In genomic region chr19:28492201-28492600, GRCh38 we compare ENCODE assay signal across 22 cellular contexts.
"Had no signal": no experiment of that assay in that cellular context is flagged by ENCODE, and none has a peak within 500 bp of the region (broad histone marks: within the 10 kb centered on the region; RNA-seq: fewer than 3 reads in every experiment).

No MANE protein-coding gene starts in this region.

- ATAC-seq: T-cell had no signal

- H2AFZ ChIP-seq: PC-9 had no signal

- H3K4me2 ChIP-seq: PC-9, SK-N-SH had no signal

- H3K4me3 ChIP-seq: PC-9, Peyer's patch had no signal

- DNase-seq: KBM-7, NCI-H1092, NCI-H1105 treated with DMSO at 0.1 percent for 48 hours, NCI-H1417 treated with DMSO at 0.1 percent for 48 hours, NCI-H146, NCI-H1694 treated with DMSO at 0.1 percent for 48 hours, NCI-H1930, NCI-H2081, NCI-H2107, NCI-H2171, NCI-H226, NCI-H446, NCI-H510A, NCI-H524 treated with DMSO at 0.1 percent for 48 hours, NCI-H748 treated with DMSO at 0.1 percent for 48 hours, PC-9, Peyer's patch, Right ventricle myocardium superior, SIG-M5, SK-N-SH, SW 1271, T-cell had no signal

- H3K36me3 ChIP-seq: Peyer's patch had no signal

- H3K9me2 ChIP-seq: SK-N-SH had no signal

- H3K9me3 ChIP-seq: Peyer's patch, SK-N-SH had no signal

- H3K27me3 ChIP-seq: Peyer's patch had no signal

- H3K9ac ChIP-seq: SK-N-SH had no signal

- H3K27ac ChIP-seq: PC-9, Peyer's patch had no signal

- H3K4me1 ChIP-seq: Peyer's patch had no signal
